Comparison of ENCODE assay signal across 26 cellular contexts in genomic region chr9:127096208-127096607, GRCh38. TPM values are rescaled to one million over a fixed set of nuclear protein-coding genes. Genes with fewer than 3 reads are reported as not detected.
DNase-seq lines count a peak whose midpoint lies in the region; ATAC-seq and TF ChIP-seq lines count a peak whose summit lies in the region.
"Had no signal": no experiment of that assay in that cellular context is flagged by ENCODE, and none has a peak within 500 bp of the region (broad histone marks: within the 10 kb centered on the region; RNA-seq: fewer than 3 reads in every experiment).

No MANE protein-coding gene starts in this region.

- H3K9me3 ChIP-seq in BLaER1, result no peaks in the 10 kb centered on the region
- H3K9me3 ChIP-seq: Caco-2, HAP-1, ovary had no signal

- no peaks in the 10 kb centered on the region for H3K27me3 ChIP-seq in BLaER1
- H3K27me3 ChIP-seq: ovary had no signal

- DNase-seq in left ventricle myocardium superior, result no peak
- DNase-seq in sciatic nerve (ENCODE audit: low spot score), result no peak
- DNase-seq in nephron progenitor cell, result no peak
- DNase-seq in NCI-H128 (lab: John Stamatoyannopoulos, UW; ENCODE audit: unreplicated experiment), result no peak
- DNase-seq: activated B cell treated with CpG ODN at 0.5 μM for 24 hours; activated CD4-positive, alpha-beta T cell treated with anti-CD3 and anti-CD28 coated beads, Interleukin-2, amount 50 U/mL, for 48 hours; Caco-2; DMS79 treated with DMSO at 0.1 percent for 48 hours; left cardiac atrium; mesendoderm; naive thymus-derived CD4-positive, alpha-beta T cell; NCI-H1092 treated with DMSO at 0.1 percent for 48 hours; NCI-H2081; NCI-H446 treated with DMSO at 0.1 percent for 48 hours; ovary; stimulated activated CD8-positive, alpha-beta memory T cell treated with anti-CD3 and anti-CD28 coated beads, Interleukin-4, amount 100 ng/mL, for 48 hours; T-helper 9 cell had no signal

- H3K4me1 Mint-ChIP-seq in nephron progenitor cell, result peaks cover 11% of the 10 kb centered on the region
- H3K4me1 Mint-ChIP-seq: activated B cell treated with CpG ODN at 0.5 μM for 24 hours; naive thymus-derived CD4-positive, alpha-beta T cell had no signal

- H3K36me3 Mint-ChIP-seq in nephron progenitor cell (ENCODE audit: low read depth), result peaks cover 4% of the 10 kb centered on the region
- H3K36me3 Mint-ChIP-seq: naive thymus-derived CD4-positive, alpha-beta T cell had no signal

- H3K36me3 ChIP-seq in BLaER1, result peaks cover 25% of the 10 kb centered on the region
- H3K36me3 ChIP-seq: HAP-1, ovary had no signal

- peak; percentile 24 for ATAC-seq in left ventricle myocardium superior
- ATAC-seq in sciatic nerve, result peak; percentile 58
- ATAC-seq in HG02840 (IDR thresholded peaks at IDR 0.05; ENCODE audit: low FRiP score, unreplicated experiment), result no peak
- ATAC-seq in GM18909 (IDR thresholded peaks at IDR 0.05; ENCODE audit: poor library complexity, unreplicated experiment), result no peak
- ATAC-seq: naive thymus-derived CD4-positive, alpha-beta T cell had no signal

- intact Hi-C loops in left ventricle myocardium superior (cut with micrococcal nuclease) (no loop called here), sciatic nerve (cut with DNase I) (no loop called here)

- no peaks in the 10 kb centered on the region for H3K9me3 Mint-ChIP-seq in nephron progenitor cell
- H3K9me3 Mint-ChIP-seq: activated B cell treated with CpG ODN at 0.5 μM for 24 hours; activated T-helper 2 cell treated with anti-CD3 and anti-CD28 coated beads, Interferon-gamma antibody, Interleukin-2, Interleukin-4, amounts not matched to agents 10 μg/mL and 5 μg/mL and 100 μg/mL, durations not matched to agents 14 hours and 24 hours and 36 hours; central memory CD8-positive, alpha-beta T cell; naive thymus-derived CD4-positive, alpha-beta T cell had no signal

- no peak overlapping the region for H3K27ac ChIP-seq in BLaER1
- H3K27ac ChIP-seq in angular gyrus (ENCODE audit: low read depth, low read length), result peak overlapping the region; percentile 37
- H3K27ac ChIP-seq: ovary had no signal

- no peak for TF ChIP-seq CTCF in nephron progenitor cell (IDR thresholded peaks at IDR 0.05)

- peak overlapping the region; percentile 38 for H3K4me2 ChIP-seq in BLaER1

- H3K27me3 Mint-ChIP-seq in nephron progenitor cell (ENCODE audit: low read depth, poor library complexity), result peaks cover 7% of the 10 kb centered on the region
- H3K27me3 Mint-ChIP-seq: activated B cell treated with CpG ODN at 0.5 μM for 24 hours; activated naive CD8-positive, alpha-beta T cell; central memory CD8-positive, alpha-beta T cell had no signal

- no peak overlapping the region for H3K27ac Mint-ChIP-seq in nephron progenitor cell
- H3K27ac Mint-ChIP-seq: activated B cell treated with CpG ODN at 0.5 μM for 24 hours; activated naive CD8-positive, alpha-beta T cell; activated T-helper 2 cell treated with anti-CD3 and anti-CD28 coated beads, Interferon-gamma antibody, Interleukin-2, Interleukin-4, amounts not matched to agents 10 μg/mL and 5 μg/mL and 100 μg/mL, durations not matched to agents 14 hours and 24 hours and 36 hours; naive thymus-derived CD4-positive, alpha-beta T cell had no signal

- 0 out of 2 replicates have a peak, but pooled peaks cover 17% of the 10 kb centered on the region for H4K20me1 ChIP-seq in BLaER1

- H3K4me3 Mint-ChIP-seq in nephron progenitor cell, result no peak overlapping the region
- H3K4me3 Mint-ChIP-seq: activated B cell treated with CpG ODN at 0.5 μM for 24 hours; activated naive CD8-positive, alpha-beta T cell; central memory CD8-positive, alpha-beta T cell; naive thymus-derived CD4-positive, alpha-beta T cell had no signal

- H3K9ac ChIP-seq in BLaER1, result no peak overlapping the region

- H3K4me1 ChIP-seq in BLaER1, result peaks cover 16% of the 10 kb centered on the region
- H3K4me1 ChIP-seq: Caco-2, HAP-1 had no signal

- H3K4me3 ChIP-seq in BLaER1, result no peak overlapping the region
- H3K4me3 ChIP-seq: HAP-1, ovary had no signal

RNA-seq across cellular contexts. Expression of gene ANGPTL2, which starts 26.2 kb away (rescaled TPM):
- total RNA-seq in left ventricle myocardium superior (27.4 TPM), sciatic nerve (46.4 TPM)
- total RNA-seq: activated B cell treated with CpG ODN at 0.5 μM for 24 hours; activated T-helper 2 cell treated with anti-CD3 and anti-CD28 coated beads, Interferon-gamma antibody, Interleukin-2, Interleukin-4, amounts not matched to agents 10 μg/mL and 5 μg/mL and 100 μg/mL, durations not matched to agents 14 hours and 24 hours and 36 hours; Caco-2; naive thymus-derived CD4-positive, alpha-beta T cell; OCI-LY7 had no signal

Comparison
In these comparisons a context has a peak if more than half of its experiments do, and no peak if none do; other contexts are left out.
1. ATAC-seq: peak in left ventricle myocardium superior (single experiment) and sciatic nerve (single experiment); none in HG02840 (single experiment) and GM18909 (single experiment).